In the genomic region with DNA sequence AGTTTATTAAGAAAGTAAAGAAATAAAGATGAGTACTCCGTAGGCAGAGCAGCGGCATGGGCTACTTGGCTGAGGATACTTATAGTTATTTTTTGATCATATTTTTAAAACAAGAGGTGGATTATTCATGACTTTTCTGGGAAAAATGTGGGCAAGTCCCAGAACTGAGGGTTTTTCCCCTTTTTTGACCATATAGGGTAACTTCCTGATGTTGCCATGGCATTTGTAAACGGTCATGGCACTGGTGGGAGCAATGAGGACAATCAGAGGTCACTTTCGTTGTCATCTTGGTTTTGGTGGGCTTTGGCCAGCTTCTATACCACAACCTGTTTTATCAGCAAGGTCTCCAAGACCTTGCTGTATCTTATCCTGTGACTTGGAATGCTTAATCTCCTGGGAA, we compare ENCODE assay signal across 29 cellular contexts.
"Had no signal": no experiment of that assay in that cellular context is flagged by ENCODE, and none has a peak within 500 bp of the region (broad histone marks: within the 10 kb centered on the region; RNA-seq: fewer than 3 reads in every experiment).

No MANE protein-coding gene starts in this region.

- ATAC-seq: esophagus mucosa; gastrocnemius medialis; heart left ventricle; left lobe of liver; naive thymus-derived CD4-positive, alpha-beta T cell; psoas muscle; right cardiac atrium; stimulated activated memory B cell treated with anti-CD40 and anti-IgM and Interleukin-4, amounts not matched to agents 10 μg/mL and 1 μg/mL and 100 μg/mL, for 72 hours; stimulated activated naive CD8-positive, alpha-beta T cell treated with anti-CD3 and anti-CD28 coated beads, Interleukin-15, Interleukin-2, amounts not matched to agents 100 U/mL and 50 U/mL, for 24 hours had no signal

- H2AFZ ChIP-seq: hepatocyte had no signal

- H3K36me3 ChIP-seq: gastrocnemius medialis, heart left ventricle, ovary, spleen, tibial artery, upper lobe of left lung had no signal

- H3K4me1 ChIP-seq: gastrocnemius medialis, psoas muscle had no signal

- H3K4me3 ChIP-seq: gastrocnemius medialis, heart left ventricle, hepatocyte, lung, ovary, psoas muscle, skin epidermis, spleen, testis, tibial artery, upper lobe of left lung had no signal

- H3K9me3 ChIP-seq: gastrocnemius medialis, heart left ventricle, ovary, psoas muscle, spleen, testis, tibial artery, upper lobe of left lung had no signal

- H3K27ac Mint-ChIP-seq: naive thymus-derived CD4-positive, alpha-beta T cell; nephron; stimulated activated memory B cell treated with anti-CD40 and anti-IgM and Interleukin-4, amounts not matched to agents 10 μg/mL and 1 μg/mL and 100 μg/mL, for 72 hours had no signal

- H3K27ac ChIP-seq: epithelial cell of prostate, gastrocnemius medialis, heart left ventricle, hepatocyte, ovary, psoas muscle, skin epidermis, testis, tibial artery, upper lobe of left lung had no signal

- H3K27me3 ChIP-seq: hepatocyte, ovary, testis, upper lobe of left lung had no signal

- H3K4me1 Mint-ChIP-seq: nephron had no signal

- H3K4me3 Mint-ChIP-seq: naive thymus-derived CD4-positive, alpha-beta T cell; nephron; stimulated activated memory B cell treated with anti-CD40 and anti-IgM and Interleukin-4, amounts not matched to agents 10 μg/mL and 1 μg/mL and 100 μg/mL, for 72 hours had no signal

- H3K27me3 Mint-ChIP-seq: stimulated activated memory B cell treated with anti-CD40 and anti-IgM and Interleukin-4, amounts not matched to agents 10 μg/mL and 1 μg/mL and 100 μg/mL, for 72 hours had no signal

- DNase-seq: cortex of kidney; effector CD4-positive, alpha-beta T cell; foreskin fibroblast; gastrocnemius medialis; heart left ventricle; kidney; mesenchymal stem cell; midbrain; naive thymus-derived CD4-positive, alpha-beta T cell; occipital lobe; ovary; posterior cingulate gyrus; psoas muscle; right cardiac atrium; spleen; stimulated activated CD4-positive, alpha-beta T cell treated with anti-CD3 and anti-CD28 coated beads, Interleukin-4, amount 100 ng/mL, for 4 hours; stimulated activated naive CD8-positive, alpha-beta T cell treated with anti-CD3 and anti-CD28 coated beads, Interleukin-15, Interleukin-2, amounts not matched to agents 100 U/mL and 50 U/mL, for 24 hours; substantia nigra; testis; tibial artery had no signal

- H3K36me3 Mint-ChIP-seq: naive thymus-derived CD4-positive, alpha-beta T cell; stimulated activated memory B cell treated with anti-CD40 and anti-IgM and Interleukin-4, amounts not matched to agents 10 μg/mL and 1 μg/mL and 100 μg/mL, for 72 hours had no signal
